ENCODE assay signal across 25 cellular contexts in genomic region chr5:115166744-115167393, GRCh38. TPM values are rescaled to one million over a fixed set of nuclear protein-coding genes. Genes with fewer than 3 reads are reported as not detected.
DNase-seq lines count a peak whose midpoint lies in the region; ATAC-seq, FAIRE-seq and TF ChIP-seq lines count a peak whose summit lies in the region.
"Had no signal": no experiment of that assay in that cellular context is flagged by ENCODE, and none has a peak within 500 bp of the region (broad histone marks: within the 10 kb centered on the region; RNA-seq: fewer than 3 reads in every experiment).

No MANE protein-coding gene starts in this region.

- H2BK12ac ChIP-seq in mesenchymal stem cell (ENCODE audit: low read length in 2 of 2) (no peak overlapping the region), neuronal stem cell (ENCODE audit: low read length) (no peak overlapping the region)

- H4K91ac ChIP-seq in mesenchymal stem cell (ENCODE audit: low read length) (peak overlapping the region; percentile 3), neuronal stem cell (ENCODE audit: low read depth, low read length, poor library complexity) (no peak overlapping the region)

- H2AFZ ChIP-seq in mesenchymal stem cell (ENCODE audit: low read depth, low read length) (no peak overlapping the region), neuronal stem cell (ENCODE audit: low read length) (no peak overlapping the region)

- no peak overlapping the region for H2BK15ac ChIP-seq in mesenchymal stem cell (ENCODE audit: low read depth, poor library complexity, severe bottlenecking)
- no peak overlapping the region for H2BK15ac ChIP-seq in neuronal stem cell (ENCODE audit: low read length)

- H3K23ac ChIP-seq in mesenchymal stem cell (ENCODE audit: low read length in 2 of 2) = no peak overlapping the region
- H3K23ac ChIP-seq in neuronal stem cell (ENCODE audit: low read depth, low read length, poor library complexity) = peak overlapping the region; percentile 73

- 60% methylated on average over 4 of the region's 12 CpGs for WGBS in A549 (ENCODE audit: missing lambda C conversion rate)
- WGBS in mesenchymal stem cell = 94% methylated on average over 12 of the region's 12 CpGs
- no CpG with 5 or more reads among the region's 12 CpGs for WGBS in neuronal stem cell (ENCODE audit: extremely low coverage in 2 of 2, insufficient read length in 2 of 2, insufficient replicate concordance in 1 of 2), 2 donors

- peaks cover 8% of the 10 kb centered on the region; the same call in 1 of the 3 replicates for H3K4me1 ChIP-seq in A549
- peaks cover 6% of the 10 kb centered on the region for H3K4me1 ChIP-seq in mesenchymal stem cell (ENCODE audit: control insufficient read depth, insufficient read depth, low read depth, low read length)
- H3K4me1 ChIP-seq in neuronal stem cell (ENCODE audit: control insufficient read depth in 2 of 2, insufficient read depth in 1 of 2, low read depth in 1 of 2, low read length in 2 of 2) = peaks cover 0 to 2% of the 10 kb centered on the region in 2 donors
- H3K4me1 ChIP-seq: BE2C had no signal

- no peak overlapping the region for H3K18ac ChIP-seq in mesenchymal stem cell (ENCODE audit: low read depth in 1 of 2, low read length in 2 of 2)
- H3K18ac ChIP-seq in neuronal stem cell (ENCODE audit: low read length) = peak overlapping the region; percentile 71

- TF ChIP-seq CTCF in A549 (IDR thresholded peaks at IDR 0.05) = no peak

- H3K79me1 ChIP-seq in mesenchymal stem cell (replicated peaks; ENCODE audit: low read length, poor library complexity, severe bottlenecking) (peaks cover 17% of the 10 kb centered on the region), neuronal stem cell (ENCODE audit: low read depth, low read length) (peaks cover 15% of the 10 kb centered on the region)

- H2BK120ac ChIP-seq in mesenchymal stem cell (ENCODE audit: low read depth, low read length) (no peak overlapping the region), neuronal stem cell (ENCODE audit: low read depth, low read length) (no peak overlapping the region)

- ATAC-seq in A549 (no peak), GM21381 (IDR thresholded peaks at IDR 0.05; ENCODE audit: unreplicated experiment) (no peak), GM19463 (IDR thresholded peaks at IDR 0.05; ENCODE audit: unreplicated experiment) (no peak)
- ATAC-seq: GM12878 had no signal

- H4K8ac ChIP-seq in mesenchymal stem cell (ENCODE audit: low read length) (no peak overlapping the region), neuronal stem cell (ENCODE audit: low read depth, low read length) (no peak overlapping the region)

- H3K4me2 ChIP-seq in A549 = no peak overlapping the region
- H3K4me2 ChIP-seq in mesenchymal stem cell (ENCODE audit: low read length, poor library complexity, severe bottlenecking) = no peak overlapping the region
- H3K4me2 ChIP-seq in neuronal stem cell (ENCODE audit: insufficient read depth, low read length, poor library complexity, severe bottlenecking) = no peak overlapping the region
- H3K4me2 ChIP-seq: BLaER1 had no signal

- DNase-seq in A549 (ENCODE audit: low read depth in 1 of 2, low spot score in 1 of 2) (no peak), mesenchymal stem cell (no peak), neuronal stem cell (ENCODE audit: low spot score) (no peak), T-helper 1 cell (no peak)
- no peak for DNase-seq in activated CD4-positive, CD25-positive, alpha-beta regulatory T cell (lab: John Stamatoyannopoulos, UW)
- DNase-seq: ACHN; BE2C; C1 segment of cervical spinal cord; CD4-positive, alpha-beta memory T cell; CD4-positive, CD25-positive, alpha-beta regulatory T cell; CD8-positive, alpha-beta memory T cell; COR-L47; DMS 273 treated with DMSO at 0.1 percent for 48 hours; DMS153; DMS53; DMS79; DND-41; EL; GDM1 had no signal

- H2AK5ac ChIP-seq in mesenchymal stem cell (ENCODE audit: low read length, severe bottlenecking) = no peak overlapping the region
- no peak overlapping the region for H2AK5ac ChIP-seq in neuronal stem cell (ENCODE audit: low read depth, low read length)

- TF ChIP-seq POLR2A in A549 (IDR thresholded peaks at IDR 0.05; ENCODE audit: low read length) = no peak

- H3K27me3 ChIP-seq in mesenchymal stem cell (ENCODE audit: control insufficient read depth in 1 of 2, insufficient read depth in 1 of 2, low read length in 2 of 2) = peaks cover 0 to 68% of the 10 kb centered on the region in 2 experiments
- peaks cover 0 to 27% (median 8%) of the 10 kb centered on the region in 3 experiments for H3K27me3 ChIP-seq in neuronal stem cell (ENCODE audit: control insufficient read depth in 3 of 3, insufficient read depth in 3 of 3, low read depth in 1 of 3, low read length in 3 of 3)

- CTCF ChIA-PET in A549 (lab: Yijun Ruan, JAX) = no interaction called here

- H3K9me3 ChIP-seq in A549 (peaks cover 19% of the 10 kb centered on the region; the same call in 2 of the 3 replicates), mesenchymal stem cell (ENCODE audit: control insufficient read depth, low read length) (peaks cover 8% of the 10 kb centered on the region), neuronal stem cell (replicated peaks in 1 of 2; ENCODE audit: control insufficient read depth in 2 of 2, insufficient read depth in 1 of 2, low read depth in 1 of 2, low read length in 2 of 2) (peaks cover 19 to 26% of the 10 kb centered on the region in 2 donors)
- H3K9me3 ChIP-seq: BE2C had no signal

- H3K36me3 ChIP-seq in mesenchymal stem cell (ENCODE audit: control insufficient read depth in 1 of 2, insufficient read depth in 2 of 2, low read depth in 1 of 2, low read length in 2 of 2) (peaks cover 0 to 4% of the 10 kb centered on the region in 2 experiments), neuronal stem cell (replicated peaks in 1 of 2; ENCODE audit: control insufficient read depth in 2 of 2, insufficient read depth in 2 of 2, low read length in 2 of 2) (peaks cover 0 to 8% of the 10 kb centered on the region in 2 donors)
- H3K36me3 ChIP-seq: BE2C, BLaER1 had no signal

- no peak for TF ChIP-seq RAD21 in A549 (conservative IDR thresholded peaks at IDR 0.05 in 1 of 2, IDR thresholded peaks at IDR 0.05 in 1 of 2)

- no peak overlapping the region for H3K4ac ChIP-seq in mesenchymal stem cell (ENCODE audit: low read depth in 1 of 2, low read length in 2 of 2)
- H3K4ac ChIP-seq in neuronal stem cell (ENCODE audit: low read length) = no peak overlapping the region

- TF ChIP-seq EP300 in A549 (IDR thresholded peaks at IDR 0.05) = no peak

- H3K9ac ChIP-seq in mesenchymal stem cell (ENCODE audit: low read length) (no peak overlapping the region), neuronal stem cell (ENCODE audit: low read depth, low read length, poor library complexity) (no peak overlapping the region)
- H3K9ac ChIP-seq: BLaER1 had no signal

- no peak overlapping the region for H2BK5ac ChIP-seq in mesenchymal stem cell (ENCODE audit: low read depth, low read length, poor library complexity, severe bottlenecking)
- H2BK5ac ChIP-seq in neuronal stem cell (ENCODE audit: low read length) = peak overlapping the region; percentile 5

- H3K4me3 ChIP-seq in A549 = no peak overlapping the region
- no peak overlapping the region for H3K4me3 ChIP-seq in mesenchymal stem cell (ENCODE audit: insufficient read depth in 1 of 2, low read depth in 1 of 2, low read length in 2 of 2)
- H3K4me3 ChIP-seq in neuronal stem cell (ENCODE audit: low read length in 2 of 2) = no peak overlapping the region
- H3K4me3 ChIP-seq: BLaER1, GM12878 had no signal

- no peak for FAIRE-seq in A549 (lab: Jason Lieb, UNC)
- FAIRE-seq: GM12878, GM12892, GM18507 had no signal

- no peak overlapping the region for H3K14ac ChIP-seq in mesenchymal stem cell (ENCODE audit: low read length in 2 of 2)
- H3K14ac ChIP-seq in neuronal stem cell (ENCODE audit: low read length) = no peak overlapping the region

- H3K27ac ChIP-seq in A549 (no peak overlapping the region), mesenchymal stem cell (ENCODE audit: low read length, poor library complexity, severe bottlenecking) (no peak overlapping the region), neuronal stem cell (replicated peaks; ENCODE audit: low read length) (no peak overlapping the region)
- H3K27ac ChIP-seq: BLaER1 had no signal

- POLR2A ChIA-PET in A549 (lab: Yijun Ruan, JAX) = no interaction called here

TF ChIP-seq in A549, 52 proteins besides CTCF, POLR2A, EP300 and RAD21:
- no peak for TF ChIP-seq RNF2 (IDR thresholded peaks at IDR 0.05; ENCODE audit: borderline replicate concordance, low read depth)
- TF ChIP-seq ZFP36 (IDR thresholded peaks at IDR 0.05; ENCODE audit: borderline replicate concordance, partially characterized antibody) = peak; percentile 34

RNA-seq across cellular contexts. Expression of gene TRIM36, which starts 2.8 kb away (rescaled TPM):
- polyA plus RNA-seq in A549 (2011; rRNA removed) = 1.2 and 1.4 TPM in 2 replicates
- polyA plus RNA-seq in A549 (2012; cell fraction: cytosol; rRNA removed) = 0.21 and 0.32 TPM in 2 replicates
- polyA plus RNA-seq in A549 (2012; cell fraction: nucleus; rRNA removed) = 0.40 and 0.84 TPM in 2 replicates
- 0.28 to 0.63 TPM (median 0.63 TPM) in 3 replicates for polyA plus RNA-seq in A549 (2017; fragmentation: RNase III; extraction: RNeasy Plus Mini Kit Qiagen cat#74134 plus additional on column Dnase treatment)
- polyA minus RNA-seq in A549 (2011; rRNA and poly(A)+ RNA removed) = 3.2 and 4.9 TPM in 2 replicates
- 0.25 TPM for polyA plus RNA-seq in mesenchymal stem cell (2013, experiment 1 of 2)
- 0.40 TPM for polyA plus RNA-seq in mesenchymal stem cell (2013, experiment 2 of 2)
- polyA plus RNA-seq in neuronal stem cell (2013, experiment 1 of 2) = 17.9 TPM
- polyA plus RNA-seq in neuronal stem cell (2013, experiment 2 of 2) = 18.4 TPM
- polyA plus RNA-seq: CD4-positive, alpha-beta memory T cell; CD4-positive, CD25-positive, alpha-beta regulatory T cell; CD8-positive, alpha-beta memory T cell had no signal
